ENCODE assay signal across 11 cellular contexts in the genomic region with DNA sequence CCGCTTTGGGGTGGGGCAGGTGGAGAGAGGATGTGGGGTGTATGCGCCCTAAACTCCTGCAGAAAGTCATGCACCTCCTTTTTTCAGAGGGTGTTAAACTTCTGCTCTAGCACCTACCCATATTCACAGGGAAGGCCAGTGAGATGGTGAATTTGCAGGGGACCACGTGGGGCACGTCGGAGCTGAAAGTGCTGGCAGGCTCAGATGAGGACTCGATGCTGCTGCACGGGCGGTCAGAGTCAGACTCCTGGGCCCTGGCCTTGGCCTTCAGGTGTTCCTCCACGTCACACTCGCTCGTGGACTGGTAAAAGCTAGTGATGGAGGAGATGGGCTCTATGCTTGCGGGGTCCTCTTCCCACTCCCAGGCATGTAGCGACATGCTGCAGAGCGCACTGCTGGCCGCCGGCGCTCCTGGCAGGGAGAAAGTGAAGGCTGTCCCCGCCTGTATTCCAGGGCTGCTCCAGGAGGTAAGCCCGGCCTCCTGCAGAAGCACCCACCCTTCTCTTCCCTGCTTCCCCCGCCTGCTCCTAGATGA. TPM values are rescaled to one million over a fixed set of nuclear protein-coding genes. Genes with fewer than 3 reads are reported as not detected.
DNase-seq lines count a peak whose midpoint lies in the region; ATAC-seq, FAIRE-seq and TF ChIP-seq lines count a peak whose summit lies in the region.
"Had no signal": no experiment of that assay in that cellular context is flagged by ENCODE, and none has a peak within 500 bp of the region (broad histone marks: within the 10 kb centered on the region; RNA-seq: fewer than 3 reads in every experiment).

No MANE protein-coding gene starts in this region.

- in situ Hi-C loops in brain microvascular endothelial cell (cut with HindIII; ENCODE audit: low pct_ligation_motif_present, low sequenced_read_pairs): no loop called here

- POLR2A ChIA-PET in activated CD4-positive, alpha-beta memory T cell treated with anti-CD3 and anti-CD28 coated beads for 36 hours (lab: Charles Lee): interaction anchor here (0.8 kb wide), 1 partner anchor 14 kb away, joined by 3 read pairs; no protein-coding TSS in a partner anchor
- POLR2A ChIA-PET in activated CD4-positive, alpha-beta memory T cell treated with anti-CD3 and anti-CD28 coated beads, Interleukin-2, amount 10 ng/mL, durations not matched to agents 7 days and 5 days (lab: Charles Lee): interaction anchor here (1.2 to 2.9 kb wide), 4 partner anchors 23 to 37 kb away, joined by 3 to 17 read pairs (median 6); no protein-coding TSS in a partner anchor

- H3K27me3 ChIP-seq in body of pancreas: no peaks in the 10 kb centered on the region
- no peaks in the 10 kb centered on the region for H3K27me3 ChIP-seq in left lung
- peaks cover 8% of the 10 kb centered on the region for H3K27me3 ChIP-seq in brain microvascular endothelial cell (replicated peaks)
- H3K27me3 ChIP-seq: ovary had no signal

- no peak for DNase-seq in activated CD4-positive, alpha-beta memory T cell treated with anti-CD3 and anti-CD28 coated beads for 36 hours
- no peak for DNase-seq in activated CD4-positive, alpha-beta memory T cell treated with anti-CD3 and anti-CD28 coated beads, Interleukin-2, amount 10 ng/mL, durations not matched to agents 7 days and 5 days
- no peak for DNase-seq in body of pancreas
- DNase-seq in left lung: no peak
- DNase-seq in stimulated activated naive B cell treated with anti-CD40 and anti-IgM and Interleukin-4, amounts not matched to agents 10 μg/mL and 1 μg/mL and 100 μg/mL, for 72 hours: no peak
- DNase-seq in brain microvascular endothelial cell: no peak
- DNase-seq in RCC 7860 (ENCODE audit: low spot score): no peak
- no peak for DNase-seq in HT-29 (ENCODE audit: low spot score)
- DNase-seq: central memory CD4-positive, alpha-beta T cell; RPMI8226 had no signal

- no peak for TF ChIP-seq CTCF in body of pancreas (IDR thresholded peaks at IDR 0.05)
- no peak for TF ChIP-seq CTCF in left lung (IDR thresholded peaks at IDR 0.05)
- no peak for TF ChIP-seq CTCF in brain microvascular endothelial cell (IDR thresholded peaks at IDR 0.05; ENCODE audit: low read depth, low read length, missing control alignments)

- no peak overlapping the region for H3K27ac Mint-ChIP-seq in activated CD4-positive, alpha-beta memory T cell treated with anti-CD3 and anti-CD28 coated beads for 36 hours
- H3K27ac Mint-ChIP-seq in activated CD4-positive, alpha-beta memory T cell treated with anti-CD3 and anti-CD28 coated beads, Interleukin-2, amount 10 ng/mL, durations not matched to agents 7 days and 5 days: no peak overlapping the region
- H3K27ac Mint-ChIP-seq in stimulated activated naive B cell treated with anti-CD40 and anti-IgM and Interleukin-4, amounts not matched to agents 10 μg/mL and 1 μg/mL and 100 μg/mL, for 72 hours: peak overlapping the region; percentile 81

- intact Hi-C loops in activated CD4-positive, alpha-beta memory T cell treated with anti-CD3 and anti-CD28 coated beads for 36 hours (cut with micrococcal nuclease): no loop called here
- intact Hi-C loops in body of pancreas (cut with DNase I) (no loop called here), left lung (cut with DNase I) (no loop called here)

- no peaks in the 10 kb centered on the region for H3K9me3 Mint-ChIP-seq in activated CD4-positive, alpha-beta memory T cell treated with anti-CD3 and anti-CD28 coated beads for 36 hours
- H3K9me3 Mint-ChIP-seq in activated CD4-positive, alpha-beta memory T cell treated with anti-CD3 and anti-CD28 coated beads, Interleukin-2, amount 10 ng/mL, durations not matched to agents 7 days and 5 days: no peaks in the 10 kb centered on the region
- no peaks in the 10 kb centered on the region for H3K9me3 Mint-ChIP-seq in stimulated activated naive B cell treated with anti-CD40 and anti-IgM and Interleukin-4, amounts not matched to agents 10 μg/mL and 1 μg/mL and 100 μg/mL, for 72 hours

- no peak for FAIRE-seq in RCC 7860 (lab: Jason Lieb, UNC)

- ATAC-seq in body of pancreas (peak; percentile 16), left lung (peak; percentile 30)
- ATAC-seq in stimulated activated naive B cell treated with anti-CD40 and anti-IgM and Interleukin-4, amounts not matched to agents 10 μg/mL and 1 μg/mL and 100 μg/mL, for 72 hours (replicated peaks): no peak

- H3K36me3 Mint-ChIP-seq in activated CD4-positive, alpha-beta memory T cell treated with anti-CD3 and anti-CD28 coated beads for 36 hours: no peaks in the 10 kb centered on the region
- H3K36me3 Mint-ChIP-seq in activated CD4-positive, alpha-beta memory T cell treated with anti-CD3 and anti-CD28 coated beads, Interleukin-2, amount 10 ng/mL, durations not matched to agents 7 days and 5 days (ENCODE audit: low read depth): no peaks in the 10 kb centered on the region
- H3K36me3 Mint-ChIP-seq in stimulated activated naive B cell treated with anti-CD40 and anti-IgM and Interleukin-4, amounts not matched to agents 10 μg/mL and 1 μg/mL and 100 μg/mL, for 72 hours: no peaks in the 10 kb centered on the region

- WGBS in body of pancreas, 2 donors: 57 to 68% methylated on average over 6 to 20 of the region's 20 CpGs

- H3K4me1 Mint-ChIP-seq in activated CD4-positive, alpha-beta memory T cell treated with anti-CD3 and anti-CD28 coated beads for 36 hours (ENCODE audit: low read depth): peaks cover 21% of the 10 kb centered on the region
- peaks cover 14% of the 10 kb centered on the region for H3K4me1 Mint-ChIP-seq in activated CD4-positive, alpha-beta memory T cell treated with anti-CD3 and anti-CD28 coated beads, Interleukin-2, amount 10 ng/mL, durations not matched to agents 7 days and 5 days
- H3K4me1 Mint-ChIP-seq in stimulated activated naive B cell treated with anti-CD40 and anti-IgM and Interleukin-4, amounts not matched to agents 10 μg/mL and 1 μg/mL and 100 μg/mL, for 72 hours: peaks cover 20 to 36% of the 10 kb centered on the region in 2 donors

- H3K27me3 Mint-ChIP-seq in activated CD4-positive, alpha-beta memory T cell treated with anti-CD3 and anti-CD28 coated beads for 36 hours: no peaks in the 10 kb centered on the region
- H3K27me3 Mint-ChIP-seq in activated CD4-positive, alpha-beta memory T cell treated with anti-CD3 and anti-CD28 coated beads, Interleukin-2, amount 10 ng/mL, durations not matched to agents 7 days and 5 days: peaks cover 8% of the 10 kb centered on the region
- H3K27me3 Mint-ChIP-seq in stimulated activated naive B cell treated with anti-CD40 and anti-IgM and Interleukin-4, amounts not matched to agents 10 μg/mL and 1 μg/mL and 100 μg/mL, for 72 hours: peaks cover 8 to 11% of the 10 kb centered on the region in 2 donors

- no peaks in the 10 kb centered on the region for H3K36me3 ChIP-seq in body of pancreas (replicated peaks in 1 of 2; ENCODE audit: insufficient read depth in 1 of 2, low read depth in 2 of 2)
- no peaks in the 10 kb centered on the region for H3K36me3 ChIP-seq in left lung
- no peaks in the 10 kb centered on the region for H3K36me3 ChIP-seq in brain microvascular endothelial cell (replicated peaks)
- H3K36me3 ChIP-seq: ovary had no signal

- peak overlapping the region; percentile 57 for H3K4me3 Mint-ChIP-seq in activated CD4-positive, alpha-beta memory T cell treated with anti-CD3 and anti-CD28 coated beads for 36 hours
- H3K4me3 Mint-ChIP-seq in activated CD4-positive, alpha-beta memory T cell treated with anti-CD3 and anti-CD28 coated beads, Interleukin-2, amount 10 ng/mL, durations not matched to agents 7 days and 5 days: no peak overlapping the region
- H3K4me3 Mint-ChIP-seq in stimulated activated naive B cell treated with anti-CD40 and anti-IgM and Interleukin-4, amounts not matched to agents 10 μg/mL and 1 μg/mL and 100 μg/mL, for 72 hours: peak overlapping the region; percentile 80 to 82

- H3K9me3 ChIP-seq in body of pancreas (no peaks in the 10 kb centered on the region), left lung (no peaks in the 10 kb centered on the region)
- H3K9me3 ChIP-seq: ovary had no signal

- H3K4me3 ChIP-seq in body of pancreas (no peak overlapping the region), left lung (peak overlapping the region in 1 of 2 donors; percentile 44), brain microvascular endothelial cell (ENCODE audit: low read depth, low read length) (no peak overlapping the region)

- no peak for TF ChIP-seq POLR2A in body of pancreas (IDR thresholded peaks at IDR 0.05)

- H3K4me1 ChIP-seq in body of pancreas (peaks cover 17% of the 10 kb centered on the region), left lung (peaks cover 3 to 18% of the 10 kb centered on the region in 2 donors)

- H3K27ac ChIP-seq in body of pancreas (no peak overlapping the region), left lung (no peak overlapping the region), brain microvascular endothelial cell (no peak overlapping the region)
- H3K27ac ChIP-seq: ovary had no signal

- CTCF ChIA-PET in activated CD4-positive, alpha-beta memory T cell treated with anti-CD3 and anti-CD28 coated beads for 36 hours (lab: Charles Lee): interaction anchor here (3.6 to 4.6 kb wide), 2 partner anchors 23 to 24 kb away, joined by 24 read pairs; no protein-coding TSS in a partner anchor
- CTCF ChIA-PET in activated CD4-positive, alpha-beta memory T cell treated with anti-CD3 and anti-CD28 coated beads, Interleukin-2, amount 10 ng/mL, durations not matched to agents 7 days and 5 days (lab: Charles Lee): interaction anchor here (1.8 to 3.6 kb wide), 2 partner anchors 22 to 262 kb away, joined by 4 to 37 read pairs; no protein-coding TSS in a partner anchor

RNA-seq across cellular contexts. Expression of a gene that starts 0.9 kb away (rescaled TPM):
- under 1 TPM in 1 of 2 experiments, not detected in 1; 0.24 TPM for total RNA-seq in activated CD4-positive, alpha-beta memory T cell treated with anti-CD3 and anti-CD28 coated beads for 36 hours
- under 1 TPM in 1 of 2 experiments, not detected in 1; 0.15 TPM for total RNA-seq in activated CD4-positive, alpha-beta memory T cell treated with anti-CD3 and anti-CD28 coated beads, Interleukin-2, amount 10 ng/mL, durations not matched to agents 7 days and 5 days
- total RNA-seq in body of pancreas: not detected
- total RNA-seq in left lung: 1 to 10 TPM; 1.7 to 2.1 TPM
- 0.13 and 0.74 TPM in 2 replicates for total RNA-seq in HT-29 (2014; rRNA removed; shearing (Covaris generic))

RNA-seq across cellular contexts. Expression of a gene that starts 8.1 kb away (rescaled TPM):
- under 1 TPM; 0.12 to 0.24 TPM for total RNA-seq in activated CD4-positive, alpha-beta memory T cell treated with anti-CD3 and anti-CD28 coated beads for 36 hours
- total RNA-seq in activated CD4-positive, alpha-beta memory T cell treated with anti-CD3 and anti-CD28 coated beads, Interleukin-2, amount 10 ng/mL, durations not matched to agents 7 days and 5 days: not detected
- 1 to 10 TPM; 1.8 to 4.0 TPM for total RNA-seq in body of pancreas
- total RNA-seq in left lung: 1 to 10 TPM; 2.7 to 4.9 TPM
- 0.25 TPM in 1 of 2 replicates, not detected in the other for total RNA-seq in HT-29 (2014; rRNA removed; shearing (Covaris generic))

Comparison
In these comparisons a context has a peak if more than half of its experiments do, and no peak if none do; other contexts are left out.
1. ATAC-seq: peak in body of pancreas (single experiment) and left lung (single experiment); none in stimulated activated naive B cell treated with anti-CD40 and anti-IgM and Interleukin-4, amounts not matched to agents 10 μg/mL and 1 μg/mL and 100 μg/mL, for 72 hours (0 of 2).